8 cellular contexts compared by ENCODE assay signal in genomic region chr22:30802202-30803166, GRCh38.
DNase-seq lines count a peak whose midpoint lies in the region; ATAC-seq lines count a peak whose summit lies in the region.

No MANE protein-coding gene starts in this region.

- peak; percentile 96 for DNase-seq in Caki2 (ENCODE audit: low read depth)
- DNase-seq in RKO (ENCODE audit: low spot score): peak; percentile 90
- peak; percentile 17 to 36 for DNase-seq in activated T-helper 1 cell treated with anti-CD3 and anti-CD28 coated beads, Interleukin-2, amount 50 U/mL, for 16 hours (ENCODE audit: low read depth in 1 of 2, low spot score in 1 of 2)
- DNase-seq in fibroblast of gingiva (ENCODE audit: low read depth): peak; percentile 89
- peak; percentile 97 for DNase-seq in myocyte (ENCODE audit: low read depth)
- DNase-seq in stimulated activated CD8-positive, alpha-beta memory T cell treated with anti-CD3 and anti-CD28 coated beads, Interleukin-7, amount 100 ng/mL, for 24 hours (ENCODE audit: low read depth): peak; percentile 32

- in situ Hi-C loops in Caki2 (cut with HindIII; ENCODE audit: low pct_unique_long_range_greater_than_20kb, low sequenced_read_pairs): no loop called here

- peak; percentile 65 for ATAC-seq in HG03354 (IDR thresholded peaks at IDR 0.05; ENCODE audit: poor library complexity, severe bottlenecking, unreplicated experiment)
- no peak for ATAC-seq in HG02885 (IDR thresholded peaks at IDR 0.05; ENCODE audit: poor library complexity, unreplicated experiment)

Comparison
In these comparisons a context has a peak if more than half of its experiments do, and no peak if none do; other contexts are left out.
1. DNase-seq: peak in every context shown above with its lines; median percentile 97 in myocyte; 96 in Caki2; 90 in RKO; 89 in fibroblast of gingiva; 32 in stimulated activated CD8-positive, alpha-beta memory T cell treated with anti-CD3 and anti-CD28 coated beads, Interleukin-7, amount 100 ng/mL, for 24 hours; 26 in activated T-helper 1 cell treated with anti-CD3 and anti-CD28 coated beads, Interleukin-2, amount 50 U/mL, for 16 hours.